ENCODE assay signal across 1 cellular context in the genomic region with DNA sequence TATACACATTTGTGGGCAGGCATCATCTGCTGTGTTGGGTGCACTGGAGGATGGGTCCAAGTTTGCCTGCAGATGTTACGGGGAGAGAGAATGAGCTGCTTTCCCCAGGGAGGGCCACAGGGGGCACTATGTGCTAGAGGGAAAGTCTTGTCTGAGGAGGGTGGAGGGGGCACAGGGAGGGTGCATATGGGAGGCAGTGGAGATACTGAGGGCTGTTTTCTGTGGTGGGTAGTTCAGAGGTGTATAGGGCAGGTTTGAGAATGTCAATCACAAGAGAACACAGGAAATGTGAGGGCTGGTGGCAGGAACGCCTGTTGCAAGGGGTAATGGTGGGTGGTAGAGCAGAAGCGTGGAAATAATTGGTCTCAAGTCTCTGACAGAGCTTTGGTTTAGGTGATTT.
TF ChIP-seq lines count a peak whose summit lies in the region.

No MANE protein-coding gene starts in this region.

TF ChIP-seq in GM23338, 12 proteins besides CTCF, POLR2A, EP300 and RAD21 (continued from another document):
- TF ChIP-seq, protein P1, sequence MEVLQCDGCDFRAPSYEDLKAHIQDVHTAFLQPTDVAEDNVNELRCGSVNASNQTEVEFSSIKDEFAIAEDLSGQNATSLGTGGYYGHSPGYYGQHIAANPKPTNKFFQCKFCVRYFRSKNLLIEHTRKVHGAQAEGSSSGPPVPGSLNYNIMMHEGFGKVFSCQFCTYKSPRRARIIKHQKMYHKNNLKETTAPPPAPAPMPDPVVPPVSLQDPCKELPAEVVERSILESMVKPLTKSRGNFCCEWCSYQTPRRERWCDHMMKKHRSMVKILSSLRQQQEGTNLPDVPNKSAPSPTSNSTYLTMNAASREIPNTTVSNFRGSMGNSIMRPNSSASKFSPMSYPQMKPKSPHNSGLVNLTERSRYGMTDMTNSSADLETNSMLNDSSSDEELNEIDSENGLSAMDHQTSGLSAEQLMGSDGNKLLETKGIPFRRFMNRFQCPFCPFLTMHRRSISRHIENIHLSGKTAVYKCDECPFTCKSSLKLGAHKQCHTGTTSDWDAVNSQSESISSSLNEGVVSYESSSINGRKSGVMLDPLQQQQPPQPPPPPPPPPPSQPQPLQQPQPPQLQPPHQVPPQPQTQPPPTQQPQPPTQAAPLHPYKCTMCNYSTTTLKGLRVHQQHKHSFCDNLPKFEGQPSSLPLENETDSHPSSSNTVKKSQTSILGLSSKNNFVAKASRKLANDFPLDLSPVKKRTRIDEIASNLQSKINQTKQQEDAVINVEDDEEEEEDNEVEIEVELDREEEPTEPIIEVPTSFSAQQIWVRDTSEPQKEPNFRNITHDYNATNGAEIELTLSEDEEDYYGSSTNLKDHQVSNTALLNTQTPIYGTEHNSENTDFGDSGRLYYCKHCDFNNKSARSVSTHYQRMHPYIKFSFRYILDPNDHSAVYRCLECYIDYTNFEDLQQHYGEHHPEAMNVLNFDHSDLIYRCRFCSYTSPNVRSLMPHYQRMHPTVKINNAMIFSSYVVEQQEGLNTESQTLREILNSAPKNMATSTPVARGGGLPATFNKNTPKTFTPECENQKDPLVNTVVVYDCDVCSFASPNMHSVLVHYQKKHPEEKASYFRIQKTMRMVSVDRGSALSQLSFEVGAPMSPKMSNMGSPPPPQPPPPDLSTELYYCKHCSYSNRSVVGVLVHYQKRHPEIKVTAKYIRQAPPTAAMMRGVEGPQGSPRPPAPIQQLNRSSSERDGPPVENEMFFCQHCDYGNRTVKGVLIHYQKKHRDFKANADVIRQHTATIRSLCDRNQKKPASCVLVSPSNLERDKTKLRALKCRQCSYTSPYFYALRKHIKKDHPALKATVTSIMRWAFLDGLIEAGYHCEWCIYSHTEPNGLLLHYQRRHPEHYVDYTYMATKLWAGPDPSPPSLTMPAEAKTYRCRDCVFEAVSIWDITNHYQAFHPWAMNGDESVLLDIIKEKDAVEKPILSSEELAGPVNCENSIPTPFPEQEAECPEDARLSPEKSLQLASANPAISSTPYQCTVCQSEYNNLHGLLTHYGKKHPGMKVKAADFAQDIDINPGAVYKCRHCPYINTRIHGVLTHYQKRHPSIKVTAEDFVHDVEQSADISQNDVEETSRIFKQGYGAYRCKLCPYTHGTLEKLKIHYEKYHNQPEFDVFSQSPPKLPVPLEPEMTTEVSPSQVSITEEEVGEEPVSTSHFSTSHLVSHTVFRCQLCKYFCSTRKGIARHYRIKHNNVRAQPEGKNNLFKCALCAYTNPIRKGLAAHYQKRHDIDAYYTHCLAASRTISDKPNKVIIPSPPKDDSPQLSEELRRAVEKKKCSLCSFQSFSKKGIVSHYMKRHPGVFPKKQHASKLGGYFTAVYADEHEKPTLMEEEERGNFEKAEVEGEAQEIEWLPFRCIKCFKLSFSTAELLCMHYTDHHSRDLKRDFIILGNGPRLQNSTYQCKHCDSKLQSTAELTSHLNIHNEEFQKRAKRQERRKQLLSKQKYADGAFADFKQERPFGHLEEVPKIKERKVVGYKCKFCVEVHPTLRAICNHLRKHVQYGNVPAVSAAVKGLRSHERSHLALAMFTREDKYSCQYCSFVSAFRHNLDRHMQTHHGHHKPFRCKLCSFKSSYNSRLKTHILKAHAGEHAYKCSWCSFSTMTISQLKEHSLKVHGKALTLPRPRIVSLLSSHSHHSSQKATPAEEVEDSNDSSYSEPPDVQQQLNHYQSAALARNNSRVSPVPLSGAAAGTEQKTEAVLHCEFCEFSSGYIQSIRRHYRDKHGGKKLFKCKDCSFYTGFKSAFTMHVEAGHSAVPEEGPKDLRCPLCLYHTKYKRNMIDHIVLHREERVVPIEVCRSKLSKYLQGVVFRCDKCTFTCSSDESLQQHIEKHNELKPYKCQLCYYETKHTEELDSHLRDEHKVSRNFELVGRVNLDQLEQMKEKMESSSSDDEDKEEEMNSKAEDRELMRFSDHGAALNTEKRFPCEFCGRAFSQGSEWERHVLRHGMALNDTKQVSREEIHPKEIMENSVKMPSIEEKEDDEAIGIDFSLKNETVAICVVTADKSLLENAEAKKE (CRISPR knock-in tag; IDR thresholded peaks at IDR 0.05), result no peak
- no peak for TF ChIP-seq EZH2phosphoT487 (IDR thresholded peaks at IDR 0.05; ENCODE audit: unreplicated experiment)
- no peak for TF ChIP-seq POLR2AphosphoS5 (IDR thresholded peaks at IDR 0.05; ENCODE audit: low read depth)
- no peak for TF ChIP-seq CREB1 (CRISPR knock-in tag; IDR thresholded peaks at IDR 0.05; ENCODE audit: low read depth)
- no peak for TF ChIP-seq JUNB (IDR thresholded peaks at IDR 0.05; ENCODE audit: unreplicated experiment)
- TF ChIP-seq NANOG (IDR thresholded peaks at IDR 0.05; ENCODE audit: borderline replicate concordance), result no peak
- TF ChIP-seq, protein P2, sequence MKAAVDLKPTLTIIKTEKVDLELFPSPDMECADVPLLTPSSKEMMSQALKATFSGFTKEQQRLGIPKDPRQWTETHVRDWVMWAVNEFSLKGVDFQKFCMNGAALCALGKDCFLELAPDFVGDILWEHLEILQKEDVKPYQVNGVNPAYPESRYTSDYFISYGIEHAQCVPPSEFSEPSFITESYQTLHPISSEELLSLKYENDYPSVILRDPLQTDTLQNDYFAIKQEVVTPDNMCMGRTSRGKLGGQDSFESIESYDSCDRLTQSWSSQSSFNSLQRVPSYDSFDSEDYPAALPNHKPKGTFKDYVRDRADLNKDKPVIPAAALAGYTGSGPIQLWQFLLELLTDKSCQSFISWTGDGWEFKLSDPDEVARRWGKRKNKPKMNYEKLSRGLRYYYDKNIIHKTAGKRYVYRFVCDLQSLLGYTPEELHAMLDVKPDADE (IDR thresholded peaks at IDR 0.05), result no peak
- no peak for TF ChIP-seq ZNF114 (CRISPR knock-in tag; IDR thresholded peaks at IDR 0.05)
- TF ChIP-seq STAT1 (IDR thresholded peaks at IDR 0.05; ENCODE audit: unreplicated experiment), result no peak
